11 cellular contexts compared by ENCODE assay signal in genomic region chr15:31303434-31304073, GRCh38. TPM values are rescaled to one million over a fixed set of nuclear protein-coding genes. Genes with fewer than 3 reads are reported as not detected.
DNase-seq lines count a peak whose midpoint lies in the region; ATAC-seq and TF ChIP-seq lines count a peak whose summit lies in the region.
"Had no signal": no experiment of that assay in that cellular context is flagged by ENCODE, and none has a peak within 500 bp of the region (broad histone marks: within the 10 kb centered on the region; RNA-seq: fewer than 3 reads in every experiment).

No MANE protein-coding gene starts in this region.

- ATAC-seq in T-helper 17 cell, result peak; percentile 35
- ATAC-seq in heart right ventricle, result peak in 6 of 8 donors; percentile 22 to 60 (median 50)
- ATAC-seq in GM18858 (IDR thresholded peaks at IDR 0.05; ENCODE audit: unreplicated experiment), result no peak
- no peak for ATAC-seq in GM21390 (IDR thresholded peaks at IDR 0.05; ENCODE audit: unreplicated experiment)

- H3K27ac ChIP-seq in heart right ventricle, result peak overlapping the region in 1 of 10 donors; percentile 47
- H3K27ac ChIP-seq in substantia nigra (ENCODE audit: low read depth, low read length, poor library complexity, severe bottlenecking), result peak overlapping the region; percentile 98
- H3K27ac ChIP-seq: suprapubic skin had no signal

- H3K27ac Mint-ChIP-seq in T-helper 17 cell (peak overlapping the region; percentile 72), nephron progenitor cell (no peak overlapping the region)

- TF ChIP-seq CTCF in heart right ventricle (IDR thresholded peaks at IDR 0.05), result no peak
- no peak for TF ChIP-seq CTCF in nephron progenitor cell (IDR thresholded peaks at IDR 0.05)

- H3K27me3 Mint-ChIP-seq in T-helper 17 cell, result peaks cover 8% of the 10 kb centered on the region
- H3K27me3 Mint-ChIP-seq in nephron progenitor cell (ENCODE audit: low read depth, poor library complexity), result peaks cover 39% of the 10 kb centered on the region

- H3K36me3 Mint-ChIP-seq in T-helper 17 cell (ENCODE audit: low read depth), result peaks cover 2% of the 10 kb centered on the region
- H3K36me3 Mint-ChIP-seq in nephron progenitor cell (ENCODE audit: low read depth), result no peaks in the 10 kb centered on the region

- peaks cover 0 to 6% (median 0%) of the 10 kb centered on the region in 7 donors for H3K27me3 ChIP-seq in heart right ventricle
- H3K27me3 ChIP-seq: suprapubic skin had no signal

- no peaks in the 10 kb centered on the region for H3K9me3 Mint-ChIP-seq in nephron progenitor cell

- H3K4me3 Mint-ChIP-seq in T-helper 17 cell, result no peak overlapping the region
- no peak overlapping the region for H3K4me3 Mint-ChIP-seq in nephron progenitor cell

- WGBS in heart right ventricle, 2 donors, result 41 to 46% methylated on average over 8 of the region's 8 CpGs

- H3K4me1 ChIP-seq in heart right ventricle, result peaks cover 0 to 80% (median 63%) of the 10 kb centered on the region in 9 donors

- no peaks in the 10 kb centered on the region for H3K36me3 ChIP-seq in heart right ventricle
- H3K36me3 ChIP-seq: suprapubic skin had no signal

- DNase-seq in activated effector memory CD4-positive, alpha-beta T cell treated with anti-CD3 and anti-CD28 coated beads, Interleukin-2, amount 50 U/mL, for 16 hours, result peak; percentile 64
- DNase-seq in activated effector memory CD4-positive, alpha-beta T cell treated with Interleukin-2 at 50 U/mL for 16 hours, result no peak
- DNase-seq in T-helper 17 cell (no peak), heart right ventricle (peak; percentile 40 to 60), substantia nigra (lab: John Stamatoyannopoulos, UW) (no peak), nephron progenitor cell (no peak)
- DNase-seq: NCI-H1417 treated with DMSO at 0.1 percent for 48 hours had no signal

- H3K4me1 Mint-ChIP-seq in T-helper 17 cell (peaks cover 28% of the 10 kb centered on the region), nephron progenitor cell (peaks cover 57% of the 10 kb centered on the region)

- intact Hi-C loops in heart right ventricle (cut with DNase I), result loop anchor here in 5 of 10 donors (5.0 to 10.0 kb wide), 4 partner anchors 61 to 86 kb away; no protein-coding TSS in a partner anchor

- H3K9me3 ChIP-seq in T-helper 17 cell (ENCODE audit: control insufficient read depth, low read length, poor library complexity, severe bottlenecking) (no peaks in the 10 kb centered on the region), heart right ventricle (no peaks in the 10 kb centered on the region)
- H3K9me3 ChIP-seq: suprapubic skin had no signal

- H3K4me3 ChIP-seq in heart right ventricle, result no peak overlapping the region
- H3K4me3 ChIP-seq: skin epidermis, suprapubic skin had no signal

RNA-seq across cellular contexts. Expression of gene KLF13, which starts 23.1 kb away (rescaled TPM):
- total RNA-seq in T-helper 17 cell (100 to 1,000 TPM; 184 to 226 TPM), heart right ventricle (100 to 1,000 TPM in 1 of 10 donors, 10 to 100 TPM in 9; 28.4 to 101 (median 49.4) TPM)
- 10 to 100 TPM; 32.9 to 44.0 TPM for polyA plus RNA-seq in heart right ventricle

Comparison
In these comparisons a context has a peak if more than half of its experiments do, and no peak if none do; other contexts are left out.
1. DNase-seq: peak in activated effector memory CD4-positive, alpha-beta T cell treated with anti-CD3 and anti-CD28 coated beads, Interleukin-2, amount 50 U/mL, for 16 hours (single experiment) and heart right ventricle (2 of 2); none in activated effector memory CD4-positive, alpha-beta T cell treated with Interleukin-2 at 50 U/mL for 16 hours (single experiment), T-helper 17 cell (0 of 3), substantia nigra (0 of 49) and nephron progenitor cell (single experiment).
2. ATAC-seq: peak in T-helper 17 cell (single experiment) and heart right ventricle (6 of 8); none in GM18858 (single experiment) and GM21390 (single experiment).